ENCODE assay signal across 8 cellular contexts in the genomic region with DNA sequence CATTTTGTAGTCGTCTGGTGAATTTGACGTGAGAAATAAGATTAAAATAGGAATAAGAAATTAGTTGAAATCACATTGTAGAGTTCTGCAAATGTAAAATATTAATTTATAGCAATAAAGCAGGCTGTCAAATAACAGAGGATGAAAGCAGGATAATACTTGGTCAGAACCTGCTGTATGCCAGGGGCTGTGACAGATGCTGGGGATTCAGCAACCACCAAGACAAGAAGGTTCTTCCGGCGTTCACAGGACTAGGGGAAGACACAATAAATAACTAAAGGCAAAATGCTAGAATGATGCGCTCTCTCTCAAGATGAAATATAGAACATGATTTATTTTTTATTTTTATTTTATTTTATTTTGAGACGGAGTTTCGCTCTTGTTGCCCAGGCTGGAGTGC. TPM values are rescaled to one million over a fixed set of nuclear protein-coding genes. Genes with fewer than 3 reads are reported as not detected.
DNase-seq lines count a peak whose midpoint lies in the region; ATAC-seq and TF ChIP-seq lines count a peak whose summit lies in the region.

No MANE protein-coding gene starts in this region.

- no peak for TF ChIP-seq CTCF in thyroid gland (IDR thresholded peaks at IDR 0.05)

- no peak for ATAC-seq in activated CD8-positive, alpha-beta T cell treated with anti-CD3 and anti-CD28 coated beads, Interleukin-2, amount 10 ng/mL, durations not matched to agents 7 days and 5 days
- no peak for ATAC-seq in GM21367 (IDR thresholded peaks at IDR 0.05; ENCODE audit: unreplicated experiment)

- H3K9me3 ChIP-seq in thyroid gland = no peaks in the 10 kb centered on the region

- peaks cover 4% of the 10 kb centered on the region in 2 donors for H3K4me1 ChIP-seq in thyroid gland

- H3K4me3 Mint-ChIP-seq in activated T-cell treated with anti-CD3 and anti-CD28 coated beads, Interleukin-2, amount 50 U/mL, for 24 hours = peak overlapping the region; percentile 87
- peak overlapping the region; percentile 87 for H3K4me3 Mint-ChIP-seq in activated CD8-positive, alpha-beta T cell treated with anti-CD3 and anti-CD28 coated beads, Interleukin-2, amount 10 ng/mL, durations not matched to agents 7 days and 5 days
- peak overlapping the region; percentile 88 to 94 (median 91) for H3K4me3 Mint-ChIP-seq in immature natural killer cell

- TF ChIP-seq POLR2A in thyroid gland (IDR thresholded peaks at IDR 0.05) = no peak

- CTCF ChIA-PET in activated CD8-positive, alpha-beta T cell treated with anti-CD3 and anti-CD28 coated beads, Interleukin-2, amount 10 ng/mL, durations not matched to agents 7 days and 5 days (lab: Charles Lee) = no interaction called here

- H3K27me3 Mint-ChIP-seq in activated T-cell treated with anti-CD3 and anti-CD28 coated beads, Interleukin-2, amount 50 U/mL, for 24 hours = no peaks in the 10 kb centered on the region
- no peaks in the 10 kb centered on the region for H3K27me3 Mint-ChIP-seq in activated CD8-positive, alpha-beta T cell treated with anti-CD3 and anti-CD28 coated beads, Interleukin-2, amount 10 ng/mL, durations not matched to agents 7 days and 5 days (ENCODE audit: low read depth)
- H3K27me3 Mint-ChIP-seq in immature natural killer cell (ENCODE audit: low read depth in 3 of 3) = peaks cover 10 to 13% (median 12%) of the 10 kb centered on the region in 3 donors

- intact Hi-C loops in thyroid gland (cut with DNase I) = no loop called here

- DNase-seq in activated T-cell treated with anti-CD3 and anti-CD28 coated beads, Interleukin-2, amount 50 U/mL, for 24 hours = no peak
- no peak for DNase-seq in activated T-cell treated with anti-CD3 and anti-CD28 coated beads, Interleukin-2, amount 50 U/mL, for 1 hour
- DNase-seq in activated CD8-positive, alpha-beta T cell treated with anti-CD3 and anti-CD28 coated beads, Interleukin-2, amount 10 ng/mL, durations not matched to agents 7 days and 5 days = no peak
- no peak for DNase-seq in immature natural killer cell
- DNase-seq in thyroid gland = no peak
- DNase-seq in epidermal melanocyte (ENCODE audit: insufficient read length, low spot score) = no peak
- no peak for DNase-seq in SHP77 (lab: John Stamatoyannopoulos, UW)

- no peaks in the 10 kb centered on the region for H3K36me3 ChIP-seq in thyroid gland

- peaks cover 8% of the 10 kb centered on the region for H3K36me3 Mint-ChIP-seq in activated T-cell treated with anti-CD3 and anti-CD28 coated beads, Interleukin-2, amount 50 U/mL, for 24 hours (ENCODE audit: low read depth)
- H3K36me3 Mint-ChIP-seq in activated CD8-positive, alpha-beta T cell treated with anti-CD3 and anti-CD28 coated beads, Interleukin-2, amount 10 ng/mL, durations not matched to agents 7 days and 5 days (ENCODE audit: low read depth) = peaks cover 2% of the 10 kb centered on the region
- no peaks in the 10 kb centered on the region for H3K36me3 Mint-ChIP-seq in immature natural killer cell

- H3K4me1 Mint-ChIP-seq in activated T-cell treated with anti-CD3 and anti-CD28 coated beads, Interleukin-2, amount 50 U/mL, for 24 hours (ENCODE audit: low read depth) = peaks cover 56% of the 10 kb centered on the region
- H3K4me1 Mint-ChIP-seq in activated CD8-positive, alpha-beta T cell treated with anti-CD3 and anti-CD28 coated beads, Interleukin-2, amount 10 ng/mL, durations not matched to agents 7 days and 5 days (ENCODE audit: low read depth) = peaks cover 45% of the 10 kb centered on the region
- H3K4me1 Mint-ChIP-seq in immature natural killer cell = peaks cover 30 to 36% of the 10 kb centered on the region in 2 donors

- 68 to 73% methylated on average over 7 of the region's 7 CpGs for WGBS in thyroid gland, 2 donors

- no peaks in the 10 kb centered on the region for H3K9me3 Mint-ChIP-seq in activated T-cell treated with anti-CD3 and anti-CD28 coated beads, Interleukin-2, amount 50 U/mL, for 24 hours
- H3K9me3 Mint-ChIP-seq in activated CD8-positive, alpha-beta T cell treated with anti-CD3 and anti-CD28 coated beads, Interleukin-2, amount 10 ng/mL, durations not matched to agents 7 days and 5 days (ENCODE audit: insufficient read depth) = no peaks in the 10 kb centered on the region
- H3K9me3 Mint-ChIP-seq in immature natural killer cell = no peaks in the 10 kb centered on the region

- H3K27ac ChIP-seq in thyroid gland = peak overlapping the region; percentile 80 to 82 (median 81)

- H3K27me3 ChIP-seq in thyroid gland = no peaks in the 10 kb centered on the region

- H3K27ac Mint-ChIP-seq in activated T-cell treated with anti-CD3 and anti-CD28 coated beads, Interleukin-2, amount 50 U/mL, for 24 hours = peak overlapping the region; percentile 98
- peak overlapping the region; percentile 98 for H3K27ac Mint-ChIP-seq in activated CD8-positive, alpha-beta T cell treated with anti-CD3 and anti-CD28 coated beads, Interleukin-2, amount 10 ng/mL, durations not matched to agents 7 days and 5 days
- H3K27ac Mint-ChIP-seq in immature natural killer cell = peak overlapping the region; percentile 98 to 99 (median 99)

- H3K4me3 ChIP-seq in thyroid gland (replicated peaks in 1 of 3) = peak overlapping the region; percentile 59 to 86 (median 81)

- POLR2A ChIA-PET in activated CD8-positive, alpha-beta T cell treated with anti-CD3 and anti-CD28 coated beads, Interleukin-2, amount 10 ng/mL, durations not matched to agents 7 days and 5 days (lab: Charles Lee) = interaction anchor here (0.7 kb wide), 1 partner anchor 11 kb away, joined by 4 read pairs; no protein-coding TSS in a partner anchor

RNA-seq across cellular contexts. Expression of a gene that starts 6.8 kb away (rescaled TPM):
- 100 to 1,000 TPM; 296 to 302 TPM for total RNA-seq in activated CD8-positive, alpha-beta T cell treated with anti-CD3 and anti-CD28 coated beads, Interleukin-2, amount 10 ng/mL, durations not matched to agents 7 days and 5 days
- 100 to 1,000 TPM; 400 to 579 (median 427) TPM for polyA plus RNA-seq in immature natural killer cell
- 100 to 1,000 TPM; 222 to 327 (median 257) TPM for total RNA-seq in thyroid gland

RNA-seq across cellular contexts. Expression of a gene that starts 14.0 kb away (rescaled TPM):
- 1 to 10 TPM in 1 of 2 experiments, under 1 TPM in 1; 0.94 to 1.3 TPM for total RNA-seq in activated CD8-positive, alpha-beta T cell treated with anti-CD3 and anti-CD28 coated beads, Interleukin-2, amount 10 ng/mL, durations not matched to agents 7 days and 5 days
- polyA plus RNA-seq in immature natural killer cell = 10 to 100 TPM in 2 of 3 donors, 1 to 10 TPM in 1; 6.5 to 21.9 (median 10.9) TPM
- total RNA-seq in thyroid gland = under 1 TPM in 1 of 4 donors, not detected in 3; 0.10 TPM
